Comparison of ENCODE assay signal across 20 cellular contexts in genomic region chr6:16918586-16918985, GRCh38.
"Had no signal": no experiment of that assay in that cellular context is flagged by ENCODE, and none has a peak within 500 bp of the region (broad histone marks: within the 10 kb centered on the region; RNA-seq: fewer than 3 reads in every experiment).

No MANE protein-coding gene starts in this region.

- DNase-seq: activated CD4-positive, alpha-beta memory T cell treated with anti-CD3 and anti-CD28 coated beads for 36 hours; activated CD4-positive, alpha-beta T cell treated with anti-CD3 and anti-CD28 coated beads for 36 hours; activated CD8-positive, alpha-beta memory T cell treated with anti-CD3 and anti-CD28 coated beads, Interleukin-2, amount 10 ng/mL, durations not matched to agents 7 days and 5 days; activated naive CD4-positive, alpha-beta T cell treated with anti-CD3 and anti-CD28 coated beads for 36 hours; activated naive CD8-positive, alpha-beta T cell treated with anti-CD3 and anti-CD28 coated beads, Interleukin-2, amount 50 U/mL, for 24 hours; activated T-cell treated with anti-CD3 and anti-CD28 coated beads, Interleukin-2, amount 50 U/mL, for 1 hour; endodermal cell; islet precursor cell; mammary epithelial cell; mucosa of descending colon; naive thymus-derived CD4-positive, alpha-beta T cell; T1000; thyroid gland; WERI-Rb-1 had no signal

- H3K4me3 ChIP-seq: ascending aorta, mucosa of descending colon, thyroid gland had no signal

- H3K27ac ChIP-seq: ascending aorta, neutrophil, thyroid gland, WERI-Rb-1 had no signal

- H3K4me1 ChIP-seq: ascending aorta, thyroid gland had no signal

- H3K36me3 ChIP-seq: ascending aorta, neutrophil, thyroid gland, WERI-Rb-1 had no signal

- H3K9me3 ChIP-seq: ascending aorta, neutrophil, thyroid gland had no signal

- H3K27ac Mint-ChIP-seq: activated CD4-positive, alpha-beta memory T cell treated with anti-CD3 and anti-CD28 coated beads for 36 hours; activated CD4-positive, alpha-beta T cell treated with anti-CD3 and anti-CD28 coated beads for 36 hours; activated CD8-positive, alpha-beta memory T cell treated with anti-CD3 and anti-CD28 coated beads, Interleukin-2, amount 10 ng/mL, durations not matched to agents 7 days and 5 days; activated naive CD4-positive, alpha-beta T cell treated with anti-CD3 and anti-CD28 coated beads for 36 hours; activated naive CD8-positive, alpha-beta T cell treated with anti-CD3 and anti-CD28 coated beads, Interleukin-2, amount 50 U/mL, for 24 hours; activated T-helper 2 cell treated with anti-CD3 and anti-CD28 coated beads, Interferon-gamma antibody, Interleukin-2, Interleukin-4, amounts not matched to agents 10 μg/mL and 5 μg/mL and 100 μg/mL, durations not matched to agents 14 hours and 24 hours and 36 hours; endodermal cell; naive thymus-derived CD4-positive, alpha-beta T cell; stimulated activated memory B cell treated with anti-CD40 and anti-IgM and Interleukin-4, amounts not matched to agents 10 μg/mL and 1 μg/mL and 100 μg/mL, for 72 hours had no signal

- FAIRE-seq: bronchial epithelial cell had no signal

- H3K27me3 ChIP-seq: ascending aorta, neutrophil, thyroid gland had no signal

- ATAC-seq: activated CD4-positive, alpha-beta T cell treated with anti-CD3 and anti-CD28 coated beads for 36 hours; activated CD8-positive, alpha-beta memory T cell treated with anti-CD3 and anti-CD28 coated beads, Interleukin-2, amount 10 ng/mL, durations not matched to agents 7 days and 5 days; activated naive CD8-positive, alpha-beta T cell treated with anti-CD3 and anti-CD28 coated beads, Interleukin-2, amount 50 U/mL, for 24 hours; left lobe of liver; mucosa of descending colon; naive thymus-derived CD4-positive, alpha-beta T cell; stimulated activated memory B cell treated with anti-CD40 and anti-IgM and Interleukin-4, amounts not matched to agents 10 μg/mL and 1 μg/mL and 100 μg/mL, for 72 hours had no signal

- H3K4me3 Mint-ChIP-seq: activated CD4-positive, alpha-beta memory T cell treated with anti-CD3 and anti-CD28 coated beads for 36 hours; activated CD4-positive, alpha-beta T cell treated with anti-CD3 and anti-CD28 coated beads for 36 hours; activated CD8-positive, alpha-beta memory T cell treated with anti-CD3 and anti-CD28 coated beads, Interleukin-2, amount 10 ng/mL, durations not matched to agents 7 days and 5 days; activated naive CD4-positive, alpha-beta T cell treated with anti-CD3 and anti-CD28 coated beads for 36 hours; activated naive CD8-positive, alpha-beta T cell treated with anti-CD3 and anti-CD28 coated beads, Interleukin-2, amount 50 U/mL, for 24 hours; endodermal cell; naive thymus-derived CD4-positive, alpha-beta T cell; stimulated activated memory B cell treated with anti-CD40 and anti-IgM and Interleukin-4, amounts not matched to agents 10 μg/mL and 1 μg/mL and 100 μg/mL, for 72 hours had no signal

- H3K4me1 Mint-ChIP-seq: activated CD4-positive, alpha-beta T cell treated with anti-CD3 and anti-CD28 coated beads for 36 hours; activated CD8-positive, alpha-beta memory T cell treated with anti-CD3 and anti-CD28 coated beads, Interleukin-2, amount 10 ng/mL, durations not matched to agents 7 days and 5 days; activated naive CD8-positive, alpha-beta T cell treated with anti-CD3 and anti-CD28 coated beads, Interleukin-2, amount 50 U/mL, for 24 hours; naive thymus-derived CD4-positive, alpha-beta T cell; stimulated activated memory B cell treated with anti-CD40 and anti-IgM and Interleukin-4, amounts not matched to agents 10 μg/mL and 1 μg/mL and 100 μg/mL, for 72 hours had no signal

- H3K36me3 Mint-ChIP-seq: activated CD4-positive, alpha-beta memory T cell treated with anti-CD3 and anti-CD28 coated beads for 36 hours; stimulated activated memory B cell treated with anti-CD40 and anti-IgM and Interleukin-4, amounts not matched to agents 10 μg/mL and 1 μg/mL and 100 μg/mL, for 72 hours had no signal
